ENCODE assay signal across 18 cellular contexts in the genomic region with DNA sequence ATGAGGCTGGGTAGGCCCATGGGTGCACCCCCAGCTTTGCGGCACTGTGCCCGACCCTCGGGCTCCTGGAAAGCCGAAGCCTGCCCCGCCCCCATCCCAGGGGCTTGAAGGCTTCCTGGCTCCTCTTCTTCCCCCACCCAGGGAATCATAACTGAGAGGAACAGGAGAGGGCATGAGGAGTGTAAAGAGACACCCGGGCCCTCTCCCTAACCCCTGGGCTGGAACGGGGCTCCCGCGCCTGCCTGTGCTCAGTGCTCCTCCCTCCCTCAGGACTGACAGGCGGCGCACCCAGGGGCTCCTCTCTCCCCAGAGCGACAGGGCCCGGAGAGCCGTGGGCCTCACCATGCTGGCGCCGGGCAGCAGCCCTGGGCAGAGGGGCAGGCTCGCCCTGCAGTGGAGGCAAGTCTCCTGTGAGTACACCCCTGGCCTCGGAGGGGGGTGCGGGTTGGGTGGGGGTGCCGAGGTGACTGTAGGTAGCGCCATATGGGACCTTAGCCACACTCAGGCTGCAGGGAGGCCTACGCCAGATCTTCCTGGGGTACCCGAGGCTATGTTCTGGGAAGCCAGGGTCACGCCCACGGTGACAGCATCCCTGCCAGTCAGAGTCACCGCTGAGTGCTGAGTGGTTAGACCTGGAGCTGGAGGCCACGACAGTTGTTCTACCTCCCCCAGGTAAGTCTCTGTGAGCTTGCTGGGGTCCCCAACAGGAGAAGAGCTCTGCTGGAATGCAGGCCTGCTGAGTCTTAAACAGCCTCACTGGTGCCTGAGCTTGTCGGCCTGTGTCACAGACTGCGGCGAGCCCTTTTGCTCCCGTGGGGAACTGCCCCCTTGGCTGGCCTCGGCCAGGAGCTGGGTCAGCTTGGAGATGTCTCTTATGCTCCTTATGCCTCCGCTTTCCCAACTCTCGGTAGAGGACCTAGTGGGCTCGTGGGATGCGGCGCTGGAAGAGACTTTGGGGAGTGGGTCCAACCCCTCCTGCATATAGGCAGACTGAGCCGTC. TPM values are rescaled to one million over a fixed set of nuclear protein-coding genes. Genes with fewer than 3 reads are reported as not detected.
DNase-seq lines count a peak whose midpoint lies in the region; ATAC-seq and TF ChIP-seq lines count a peak whose summit lies in the region.
"Had no signal": no experiment of that assay in that cellular context is flagged by ENCODE, and none has a peak within 500 bp of the region (broad histone marks: within the 10 kb centered on the region; RNA-seq: fewer than 3 reads in every experiment).

No MANE protein-coding gene starts in this region.

- no peaks in the 10 kb centered on the region for H3K36me3 Mint-ChIP-seq in endothelial cell (ENCODE audit: low read depth, unreplicated experiment)

- H3K4me1 ChIP-seq in BLaER1 treated with 17β-estradiol and CSF1 and Interleukin-3, amounts not matched to agents 10 nM and 100 nM, result peaks cover 57 to 100% (median 97%) of the 10 kb centered on the region in 10 experiments
- peaks cover 4 to 7% of the 10 kb centered on the region in 2 donors for H3K4me1 ChIP-seq in neuronal stem cell (ENCODE audit: control insufficient read depth in 2 of 2, insufficient read depth in 1 of 2, low read depth in 1 of 2, low read length in 2 of 2)
- H3K4me1 ChIP-seq in breast epithelium, result peaks cover 0 to 4% of the 10 kb centered on the region in 2 donors
- H3K4me1 ChIP-seq in tibial artery, result no peaks in the 10 kb centered on the region

- TF ChIP-seq POLR2A in breast epithelium (IDR thresholded peaks at IDR 0.05), result no peak

- H2BK120ac ChIP-seq in neuronal stem cell (ENCODE audit: low read depth, low read length), result no peak overlapping the region

- H4K91ac ChIP-seq in neuronal stem cell (ENCODE audit: low read depth, low read length, poor library complexity), result no peak overlapping the region

- H2BK15ac ChIP-seq in neuronal stem cell (ENCODE audit: low read length), result no peak overlapping the region

- no peaks in the 10 kb centered on the region for H3K9me3 ChIP-seq in BLaER1 treated with 17β-estradiol and CSF1 and Interleukin-3, amounts not matched to agents 10 nM and 100 nM (replicated peaks in 1 of 11)
- H3K9me3 ChIP-seq in neuronal stem cell (replicated peaks in 1 of 2; ENCODE audit: control insufficient read depth in 2 of 2, insufficient read depth in 1 of 2, low read depth in 1 of 2, low read length in 2 of 2) (no peaks in the 10 kb centered on the region), breast epithelium (no peaks in the 10 kb centered on the region), tibial artery (no peaks in the 10 kb centered on the region)

- H3K36me3 ChIP-seq in BLaER1 treated with 17β-estradiol and CSF1 and Interleukin-3, amounts not matched to agents 10 nM and 100 nM, result peaks cover 0 to 4% (median 0%) of the 10 kb centered on the region in 11 experiments; a peak in 3 of 22 replicates
- no peaks in the 10 kb centered on the region for H3K36me3 ChIP-seq in neuronal stem cell (replicated peaks in 1 of 2; ENCODE audit: control insufficient read depth in 2 of 2, insufficient read depth in 2 of 2, low read length in 2 of 2)
- no peaks in the 10 kb centered on the region for H3K36me3 ChIP-seq in breast epithelium
- no peaks in the 10 kb centered on the region for H3K36me3 ChIP-seq in tibial artery

- H3K27ac Mint-ChIP-seq in endothelial cell (ENCODE audit: unreplicated experiment), result peak overlapping the region; percentile 25

- H3K9me3 Mint-ChIP-seq in endothelial cell (ENCODE audit: unreplicated experiment), result no peaks in the 10 kb centered on the region

- peak overlapping the region in 9 of 11 experiments; percentile 9 to 84 (median 66); a peak in 17 of 22 replicates for H3K27ac ChIP-seq in BLaER1 treated with 17β-estradiol and CSF1 and Interleukin-3, amounts not matched to agents 10 nM and 100 nM
- peak overlapping the region; percentile 98 for H3K27ac ChIP-seq in VCaP
- no peak overlapping the region for H3K27ac ChIP-seq in neuronal stem cell (replicated peaks; ENCODE audit: low read length)
- H3K27ac ChIP-seq in breast epithelium, result no peak overlapping the region
- H3K27ac ChIP-seq in tibial artery, result no peak overlapping the region

- H3K4me3 ChIP-seq in BLaER1 treated with 17β-estradiol and CSF1 and Interleukin-3, amounts not matched to agents 10 nM and 100 nM, result peak overlapping the region in 1 of 10 experiments; percentile 38; a peak in 2 of 20 replicates
- no peak overlapping the region for H3K4me3 ChIP-seq in neuronal stem cell (ENCODE audit: low read length in 2 of 2)
- H3K4me3 ChIP-seq in breast epithelium, result no peak overlapping the region
- H3K4me3 ChIP-seq in tibial artery, result no peak overlapping the region

- H3K18ac ChIP-seq in neuronal stem cell (ENCODE audit: low read length), result peak overlapping the region; percentile 48

- TF ChIP-seq CTCF in VCaP (conservative IDR thresholded peaks at IDR 0.05) (no peak), endothelial cell (IDR thresholded peaks at IDR 0.05; ENCODE audit: unreplicated experiment) (no peak), breast epithelium (IDR thresholded peaks at IDR 0.05) (no peak), tibial artery (IDR thresholded peaks at IDR 0.05) (no peak)

- H3K27me3 ChIP-seq in BLaER1 treated with 17β-estradiol and CSF1 and Interleukin-3, amounts not matched to agents 10 nM and 100 nM, result no peaks in the 10 kb centered on the region
- H3K27me3 ChIP-seq in neuronal stem cell (ENCODE audit: control insufficient read depth in 3 of 3, insufficient read depth in 3 of 3, low read depth in 1 of 3, low read length in 3 of 3) (peaks cover 0 to 78% (median 12%) of the 10 kb centered on the region in 3 experiments), breast epithelium (peaks cover 0 to 44% of the 10 kb centered on the region in 2 donors), tibial artery (peaks cover 0 to 70% of the 10 kb centered on the region in 2 donors)

- H3K79me1 ChIP-seq in neuronal stem cell (ENCODE audit: low read depth, low read length), result no peaks in the 10 kb centered on the region

- no peak for DNase-seq in endothelial cell (ENCODE audit: low spot score)
- DNase-seq in neuronal stem cell (ENCODE audit: low spot score), result no peak
- no peak for DNase-seq in breast epithelium (ENCODE audit: low spot score in 2 of 2)
- DNase-seq in tibial artery, result no peak
- DNase-seq: C1 segment of cervical spinal cord, NCI-H1105 treated with DMSO at 0.1 percent for 48 hours, NCI-H1694, NCI-H2081 treated with DMSO at 0.1 percent for 48 hours, NCI-H510A, NCI-H774, RPMI8226 had no signal

- peaks cover 7% of the 10 kb centered on the region for H3K27me3 Mint-ChIP-seq in endothelial cell (ENCODE audit: unreplicated experiment)

- H3K4ac ChIP-seq in neuronal stem cell (ENCODE audit: low read length), result no peak overlapping the region

- H4K8ac ChIP-seq in neuronal stem cell (ENCODE audit: low read depth, low read length), result no peak overlapping the region

- H2AK5ac ChIP-seq in neuronal stem cell (ENCODE audit: low read depth, low read length), result no peak overlapping the region

- H2BK12ac ChIP-seq in neuronal stem cell (ENCODE audit: low read length), result no peak overlapping the region

- H3K4me2 ChIP-seq in BLaER1 treated with 17β-estradiol and CSF1 and Interleukin-3, amounts not matched to agents 10 nM and 100 nM, result peak overlapping the region; percentile 82 to 97 (median 96)
- no peak overlapping the region for H3K4me2 ChIP-seq in neuronal stem cell (ENCODE audit: insufficient read depth, low read length, poor library complexity, severe bottlenecking)

- H3K14ac ChIP-seq in neuronal stem cell (ENCODE audit: low read length), result no peak overlapping the region

- no peak overlapping the region for H3K4me3 Mint-ChIP-seq in endothelial cell (ENCODE audit: unreplicated experiment)

- no peak overlapping the region for H2BK5ac ChIP-seq in neuronal stem cell (ENCODE audit: low read length)

- no peak overlapping the region for H2AFZ ChIP-seq in neuronal stem cell (ENCODE audit: low read length)

- intact Hi-C loops in breast epithelium (cut with DNase I; ENCODE audit: low total_unique reads) (no loop called here), tibial artery (cut with DNase I; ENCODE audit: low total_unique reads) (no loop called here)

- H3K9ac ChIP-seq in BLaER1 treated with 17β-estradiol and CSF1 and Interleukin-3, amounts not matched to agents 10 nM and 100 nM, result peak overlapping the region; percentile 21 to 78 (median 57); a peak in 17 of 22 replicates
- no peak overlapping the region for H3K9ac ChIP-seq in neuronal stem cell (ENCODE audit: low read depth, low read length, poor library complexity)

- no peaks in the 10 kb centered on the region for H3K4me1 Mint-ChIP-seq in endothelial cell (ENCODE audit: unreplicated experiment)

- no peaks in the 10 kb centered on the region for H4K20me1 ChIP-seq in BLaER1 treated with 17β-estradiol and CSF1 and Interleukin-3, amounts not matched to agents 10 nM and 100 nM

- no peak overlapping the region for H3K23ac ChIP-seq in neuronal stem cell (ENCODE audit: low read depth, low read length, poor library complexity)

- ATAC-seq in GM19467 (IDR thresholded peaks at IDR 0.05; ENCODE audit: unreplicated experiment), result no peak
- ATAC-seq: HepG2 had no signal

- WGBS in neuronal stem cell (ENCODE audit: extremely low coverage in 2 of 2, insufficient read length in 2 of 2, insufficient replicate concordance in 1 of 2), 2 donors, result no CpG with 5 or more reads among the region's 38 CpGs

RNA-seq across cellular contexts. Expression of a gene that starts 7.7 kb away (rescaled TPM):
- total RNA-seq in endothelial cell (ENCODE audit: unreplicated experiment) (not detected), breast epithelium (not detected)
- polyA plus RNA-seq in neuronal stem cell (2013, experiment 1 of 2), result 0.03 TPM
- polyA plus RNA-seq in neuronal stem cell (2013, experiment 2 of 2), result 0.03 TPM
- total RNA-seq: A673, H1, HepG2, OCI-LY7 had no signal

Comparison
In these comparisons a context has a peak if more than half of its experiments do, and no peak if none do; other contexts are left out.
1. H3K27ac ChIP-seq: peak in BLaER1 treated with 17β-estradiol and CSF1 and Interleukin-3, amounts not matched to agents 10 nM and 100 nM (9 of 11) and VCaP (single experiment); none in neuronal stem cell (single experiment), breast epithelium (0 of 2) and tibial artery (0 of 2).